In genomic region chr6:158439255-158439654, GRCh38 we compare ENCODE assay signal across 9 cellular contexts.
DNase-seq lines count a peak whose midpoint lies in the region; ATAC-seq lines count a peak whose summit lies in the region.
"Had no signal": no experiment of that assay in that cellular context is flagged by ENCODE, and none has a peak within 500 bp of the region (broad histone marks: within the 10 kb centered on the region; RNA-seq: fewer than 3 reads in every experiment).

No MANE protein-coding gene starts in this region.

- H3K23ac ChIP-seq in trophoblast cell (ENCODE audit: low read length): no peak overlapping the region

- no peak overlapping the region for H2AK5ac ChIP-seq in trophoblast cell (ENCODE audit: low read length)

- H3K9me3 Mint-ChIP-seq in activated CD4-positive, alpha-beta T cell treated with anti-CD3 and anti-CD28 coated beads, Interleukin-2, amount 10 ng/mL, durations not matched to agents 7 days and 5 days: no peaks in the 10 kb centered on the region

- 0 out of 2 replicates have a peak overlapping the region, but pooled peaks have one; percentile 28 for H3K27ac ChIP-seq in Karpas-422 (ENCODE audit: low read length)
- H3K27ac ChIP-seq in trophoblast cell (ENCODE audit: low read depth, low read length): no peak overlapping the region
- H3K27ac ChIP-seq: esophagus squamous epithelium had no signal

- H2BK12ac ChIP-seq in trophoblast cell (ENCODE audit: low read length): no peak overlapping the region

- H3K4me2 ChIP-seq in Karpas-422 (ENCODE audit: low read depth, low read length, poor library complexity, severe bottlenecking): no peak overlapping the region
- H3K4me2 ChIP-seq in trophoblast cell (ENCODE audit: low read length): no peak overlapping the region

- H3K36me3 ChIP-seq in Karpas-422 (ENCODE audit: insufficient read depth, low read length) (no peaks in the 10 kb centered on the region), trophoblast cell (ENCODE audit: control insufficient read depth in 1 of 2, insufficient read depth in 2 of 2, low read length in 2 of 2) (peaks cover 6 to 7% of the 10 kb centered on the region in 2 experiments)

- H3K14ac ChIP-seq in trophoblast cell (ENCODE audit: low read length): no peak overlapping the region

- ATAC-seq in GM19324 (IDR thresholded peaks at IDR 0.05; ENCODE audit: low FRiP score, unreplicated experiment): peak; percentile 73
- ATAC-seq in HG02840 (IDR thresholded peaks at IDR 0.05; ENCODE audit: low FRiP score, unreplicated experiment): peak; percentile 81

- no peak overlapping the region for H3K18ac ChIP-seq in trophoblast cell (ENCODE audit: low read length)

- H3K36me3 Mint-ChIP-seq in activated CD4-positive, alpha-beta T cell treated with anti-CD3 and anti-CD28 coated beads, Interleukin-2, amount 10 ng/mL, durations not matched to agents 7 days and 5 days (ENCODE audit: low read depth): peaks cover 1% of the 10 kb centered on the region

- H3K9me3 ChIP-seq in Karpas-422 (ENCODE audit: low read length) (no peaks in the 10 kb centered on the region), trophoblast cell (ENCODE audit: insufficient read depth, low read depth, low read length) (peaks cover 2% of the 10 kb centered on the region)
- H3K9me3 ChIP-seq: esophagus squamous epithelium had no signal

- H2AFZ ChIP-seq in Karpas-422 (ENCODE audit: low read length) (no peak overlapping the region), trophoblast cell (ENCODE audit: insufficient read depth, low read length, poor library complexity) (no peak overlapping the region)

- H3K4me1 Mint-ChIP-seq in activated CD4-positive, alpha-beta T cell treated with anti-CD3 and anti-CD28 coated beads, Interleukin-2, amount 10 ng/mL, durations not matched to agents 7 days and 5 days: no peaks in the 10 kb centered on the region

- H4K91ac ChIP-seq in trophoblast cell (ENCODE audit: low read depth, low read length): no peak overlapping the region

- H3K4me3 ChIP-seq in Karpas-422 (ENCODE audit: low read length) (no peak overlapping the region), trophoblast cell (ENCODE audit: low read depth, low read length) (no peak overlapping the region)
- H3K4me3 ChIP-seq: esophagus squamous epithelium had no signal

- peak; percentile 72 for DNase-seq in Karpas-422
- peak; percentile 4 to 31 for DNase-seq in trophoblast cell
- DNase-seq in DMS153 (lab: John Stamatoyannopoulos, UW): no peak
- DNase-seq in activated CD4-positive, alpha-beta T cell treated with anti-CD3 and anti-CD28 coated beads, Interleukin-2, amount 10 ng/mL, durations not matched to agents 7 days and 5 days: no peak
- DNase-seq in AG08395 (ENCODE audit: low spot score): no peak
- DNase-seq: activated gamma-delta T cell treated with Interleukin-2 at 50 U/mL for 16 hours, esophagus squamous epithelium had no signal

- H2BK5ac ChIP-seq in trophoblast cell (ENCODE audit: low read depth, low read length, poor library complexity): no peak overlapping the region

- peaks cover 19% of the 10 kb centered on the region for H3K4me1 ChIP-seq in Karpas-422 (ENCODE audit: low read length)
- H3K4me1 ChIP-seq in trophoblast cell (ENCODE audit: control insufficient read depth in 1 of 2, insufficient read depth in 2 of 2, low read length in 2 of 2): no peaks in the 10 kb centered on the region
- H3K4me1 ChIP-seq: esophagus squamous epithelium had no signal

- H3K27me3 ChIP-seq in Karpas-422 (ENCODE audit: low read length) (no peaks in the 10 kb centered on the region), trophoblast cell (ENCODE audit: insufficient read depth, low read length) (no peaks in the 10 kb centered on the region)
- H3K27me3 ChIP-seq: esophagus squamous epithelium had no signal

- H2BK120ac ChIP-seq in trophoblast cell (ENCODE audit: insufficient read depth, low read length, poor library complexity): no peak overlapping the region

- H4K20me1 ChIP-seq in Karpas-422 (ENCODE audit: insufficient read depth, low read depth, low read length): no peaks in the 10 kb centered on the region

- H3K79me1 ChIP-seq in trophoblast cell (ENCODE audit: low read length): no peaks in the 10 kb centered on the region

- no peak overlapping the region for H3K4me3 Mint-ChIP-seq in activated CD4-positive, alpha-beta T cell treated with anti-CD3 and anti-CD28 coated beads, Interleukin-2, amount 10 ng/mL, durations not matched to agents 7 days and 5 days

- POLR2A ChIA-PET in activated CD4-positive, alpha-beta T cell treated with anti-CD3 and anti-CD28 coated beads, Interleukin-2, amount 10 ng/mL, durations not matched to agents 7 days and 5 days (lab: Charles Lee): no interaction called here

- no peak overlapping the region for H4K12ac ChIP-seq in trophoblast cell (ENCODE audit: low read depth, low read length)

- H3K27me3 Mint-ChIP-seq in activated CD4-positive, alpha-beta T cell treated with anti-CD3 and anti-CD28 coated beads, Interleukin-2, amount 10 ng/mL, durations not matched to agents 7 days and 5 days: no peaks in the 10 kb centered on the region

- H3K4ac ChIP-seq in trophoblast cell (ENCODE audit: low read depth, low read length): no peak overlapping the region

- H3K9ac ChIP-seq in Karpas-422 (ENCODE audit: low read length): no peak overlapping the region
- H3K9ac ChIP-seq in trophoblast cell (ENCODE audit: low read length): no peak overlapping the region

- no peaks in the 10 kb centered on the region for H3K9me2 ChIP-seq in Karpas-422 (replicated peaks; ENCODE audit: insufficient read depth, low read length)

- H4K8ac ChIP-seq in trophoblast cell (ENCODE audit: low read depth, low read length): no peak overlapping the region

- CTCF ChIA-PET in activated CD4-positive, alpha-beta T cell treated with anti-CD3 and anti-CD28 coated beads, Interleukin-2, amount 10 ng/mL, durations not matched to agents 7 days and 5 days (lab: Charles Lee): interaction anchor here (0.7 kb wide), 1 partner anchor 9 kb away, joined by 3 read pairs; no protein-coding TSS in a partner anchor

- no peak overlapping the region for H3K27ac Mint-ChIP-seq in activated CD4-positive, alpha-beta T cell treated with anti-CD3 and anti-CD28 coated beads, Interleukin-2, amount 10 ng/mL, durations not matched to agents 7 days and 5 days

- H3K79me2 ChIP-seq in Karpas-422 (ENCODE audit: low read length): peaks cover 24% of the 10 kb centered on the region
- H3K79me2 ChIP-seq in trophoblast cell (ENCODE audit: control insufficient read depth, insufficient read depth, low read length, poor library complexity): no peaks in the 10 kb centered on the region

Comparison
In these comparisons a context has a peak if more than half of its experiments do, and no peak if none do; other contexts are left out.
1. DNase-seq: peak in Karpas-422 (single experiment) and trophoblast cell (2 of 2); none in DMS153 (single experiment), activated CD4-positive, alpha-beta T cell treated with anti-CD3 and anti-CD28 coated beads, Interleukin-2, amount 10 ng/mL, durations not matched to agents 7 days and 5 days (single experiment) and AG08395 (single experiment).